ENCODE assay signal across 26 cellular contexts in the genomic region with DNA sequence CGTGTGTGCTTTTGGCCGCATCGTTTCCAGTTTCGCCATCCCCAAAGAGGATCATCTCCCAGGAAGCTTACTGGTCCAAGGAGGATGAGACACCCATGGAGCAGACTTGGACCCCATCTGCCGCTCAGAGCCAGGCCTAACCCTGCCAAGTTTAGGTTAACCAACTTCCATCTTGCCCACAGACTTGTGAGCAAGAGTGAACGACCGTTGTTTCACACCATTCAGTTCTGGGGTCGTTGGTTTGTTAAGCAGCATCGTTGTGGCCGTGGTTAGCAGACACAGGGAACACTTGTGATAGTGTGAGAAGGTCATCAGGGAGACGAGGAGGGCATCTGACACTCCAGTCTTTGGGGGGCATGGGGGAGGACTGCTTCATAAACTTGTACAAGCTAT. TPM values are rescaled to one million over a fixed set of nuclear protein-coding genes. Genes with fewer than 3 reads are reported as not detected.
"Had no signal": no experiment of that assay in that cellular context is flagged by ENCODE, and none has a peak within 500 bp of the region (broad histone marks: within the 10 kb centered on the region; RNA-seq: fewer than 3 reads in every experiment).

No MANE protein-coding gene starts in this region.

- H3K36me3 Mint-ChIP-seq: activated naive CD4-positive, alpha-beta T cell treated with anti-CD3 and anti-CD28 coated beads, Interleukin-2, amount 10 ng/mL, durations not matched to agents 7 days and 5 days; activated naive CD8-positive, alpha-beta T cell treated with anti-CD3 and anti-CD28 coated beads, Interleukin-2, amount 10 ng/mL, durations not matched to agents 7 days and 5 days; natural killer cell treated with Interleukin-12 subunit alpha and Interleukin-12 subunit beta and Interleukin-15 and Interleukin-18, amount 100 ng/mL, for 72 hours had no signal

- H3K9me3 Mint-ChIP-seq: activated naive CD8-positive, alpha-beta T cell treated with anti-CD3 and anti-CD28 coated beads, Interleukin-2, amount 10 ng/mL, durations not matched to agents 7 days and 5 days; activated T-helper 1 cell treated with anti-CD3 and anti-CD28 coated beads, Interleukin-12 subunit alpha, Interleukin-12 subunit beta, Interleukin-2, Interleukin-4 antibody, amounts not matched to agents 30 ng/mL and 10 ng/mL and 1 ng/mL, durations not matched to agents 14 hours and 24 hours and 36 hours; natural killer cell treated with Interleukin-12 subunit alpha and Interleukin-12 subunit beta and Interleukin-15 and Interleukin-18, amount 100 ng/mL, for 72 hours had no signal

- H3K9me3 ChIP-seq: heart right ventricle, left lung, lower lobe of right lung, testis, transverse colon had no signal

- H3K27ac Mint-ChIP-seq: activated CD4-positive, alpha-beta T cell treated with anti-CD3 and anti-CD28 coated beads, Interleukin-2, amount 10 ng/mL, durations not matched to agents 24 days and 14 days; activated CD8-positive, alpha-beta T cell treated with anti-CD3 and anti-CD28 coated beads, Interleukin-2, amount 10 ng/mL, durations not matched to agents 7 days and 5 days; activated naive CD4-positive, alpha-beta T cell treated with anti-CD3 and anti-CD28 coated beads, Interleukin-2, amount 10 ng/mL, durations not matched to agents 7 days and 5 days; activated naive CD8-positive, alpha-beta T cell treated with anti-CD3 and anti-CD28 coated beads, Interleukin-2, amount 10 ng/mL, durations not matched to agents 7 days and 5 days; activated T-helper 1 cell treated with anti-CD3 and anti-CD28 coated beads, Interleukin-12 subunit alpha, Interleukin-12 subunit beta, Interleukin-2, Interleukin-4 antibody, amounts not matched to agents 30 ng/mL and 10 ng/mL and 1 ng/mL, durations not matched to agents 14 hours and 24 hours and 36 hours; natural killer cell treated with Interleukin-12 subunit alpha and Interleukin-12 subunit beta and Interleukin-15 and Interleukin-18, amount 100 ng/mL, for 72 hours; progenitor cell of endocrine pancreas had no signal

- ATAC-seq: stimulated activated naive CD8-positive, alpha-beta T cell treated with anti-CD3 and anti-CD28 coated beads, Interleukin-15, Interleukin-2, amounts not matched to agents 100 U/mL and 50 U/mL, for 24 hours had no signal

- H3K36me3 ChIP-seq: brain microvascular endothelial cell, heart right ventricle, lower lobe of right lung, transverse colon had no signal

- H3K4me3 Mint-ChIP-seq: activated CD4-positive, alpha-beta T cell treated with anti-CD3 and anti-CD28 coated beads, Interleukin-2, amount 10 ng/mL, durations not matched to agents 24 days and 14 days; activated CD8-positive, alpha-beta T cell treated with anti-CD3 and anti-CD28 coated beads, Interleukin-2, amount 10 ng/mL, durations not matched to agents 7 days and 5 days; activated naive CD4-positive, alpha-beta T cell treated with anti-CD3 and anti-CD28 coated beads, Interleukin-2, amount 10 ng/mL, durations not matched to agents 7 days and 5 days; activated naive CD8-positive, alpha-beta T cell treated with anti-CD3 and anti-CD28 coated beads, Interleukin-2, amount 10 ng/mL, durations not matched to agents 7 days and 5 days; activated T-helper 1 cell treated with anti-CD3 and anti-CD28 coated beads, Interleukin-12 subunit alpha, Interleukin-12 subunit beta, Interleukin-2, Interleukin-4 antibody, amounts not matched to agents 30 ng/mL and 10 ng/mL and 1 ng/mL, durations not matched to agents 14 hours and 24 hours and 36 hours; natural killer cell treated with Interleukin-12 subunit alpha and Interleukin-12 subunit beta and Interleukin-15 and Interleukin-18, amount 100 ng/mL, for 72 hours had no signal

- H3K27ac ChIP-seq: brain microvascular endothelial cell, coronary artery, left lung, lower lobe of right lung, testis, transverse colon, VCaP had no signal

- DNase-seq: activated gamma-delta T cell; activated naive CD8-positive, alpha-beta T cell treated with anti-CD3 and anti-CD28 coated beads, Interleukin-2, amount 10 ng/mL, durations not matched to agents 7 days and 5 days; activated T-cell treated with anti-CD3 and anti-CD28 coated beads, Interleukin-2, amount 50 U/mL, for 1 hour; amniotic stem cell; left lung; lower lobe of right lung; stimulated activated CD4-positive, alpha-beta T cell treated with anti-CD3 and anti-CD28 coated beads, Interleukin-12 subunit alpha, Interleukin-12 subunit beta, amount 100 ng/mL, for 4 hours; T-helper 9 cell; transverse colon had no signal

- H3K4me3 ChIP-seq: coronary artery, heart right ventricle, left lung, lower lobe of right lung, skin epidermis, testis, transverse colon had no signal

- H3K27me3 ChIP-seq: brain microvascular endothelial cell, heart right ventricle, left lung, testis, transverse colon had no signal

RNA-seq across cellular contexts. Expression of a gene that starts 15.1 kb away (rescaled TPM):
- total RNA-seq: activated CD8-positive, alpha-beta T cell treated with anti-CD3 and anti-CD28 coated beads, Interleukin-2, amount 10 ng/mL, durations not matched to agents 7 days and 5 days; cerebellum; endothelial cell of umbilical vein; glomerular endothelial cell; natural killer cell treated with Interleukin-12 subunit alpha and Interleukin-12 subunit beta and Interleukin-15 and Interleukin-18, amount 100 ng/mL, for 72 hours; osteocyte; progenitor cell of endocrine pancreas had no signal
- polyA plus RNA-seq: endothelial cell of umbilical vein had no signal
